Comparison of ENCODE assay signal across 8 cellular contexts in genomic region chr3:31077021-31077601, GRCh38.
A peak's percentile ranks its signal among the peaks of the same experiment; 100 is the strongest.
DNase-seq lines count a peak whose midpoint lies in the region; ATAC-seq and TF ChIP-seq lines count a peak whose summit lies in the region.

No MANE protein-coding gene starts in this region.

- no peaks in the 10 kb centered on the region for H3K27me3 ChIP-seq in AG04450 (ENCODE audit: control insufficient read depth, insufficient read depth, low read length)

- H3K4me3 ChIP-seq in AG04450 (ENCODE audit: low read depth, low read length): no peak overlapping the region

- POLR2A ChIA-PET in AG04450 (lab: Yijun Ruan, JAX): interaction anchor here (0.8 kb wide), 1 partner anchor 455 kb away, joined by 3 read pairs; the partner anchor contains the start of gene STT3B

- no peak for TF ChIP-seq CTCF in AG04450 (IDR thresholded peaks at IDR 0.05; ENCODE audit: low read depth, low read length)

- H3K27ac ChIP-seq in AG04450 (ENCODE audit: low read depth, low read length): peak overlapping the region; percentile 66

- CTCF ChIA-PET in AG04450 (lab: Charles Lee): interaction anchor here (0.6 to 0.8 kb wide), 3 partner anchors 19 to 906 kb away, joined by 3 read pairs; no protein-coding TSS in a partner anchor

- peaks cover 4% of the 10 kb centered on the region; the same call in 1 of the 2 replicates for H3K9me3 ChIP-seq in AG04450 (ENCODE audit: control insufficient read depth, insufficient read depth, low read length)

- intact Hi-C loops in sciatic nerve (cut with DNase I): no loop called here

- ATAC-seq in HG02885 (IDR thresholded peaks at IDR 0.05; ENCODE audit: poor library complexity, unreplicated experiment): peak; percentile 66
- ATAC-seq in sciatic nerve: no peak

- DNase-seq in AG04450 (ENCODE audit: low read depth, low spot score): peak; percentile 72
- DNase-seq in activated CD4-positive, alpha-beta T cell treated with anti-CD3 and anti-CD28 coated beads, Interleukin-2, amount 50 U/mL, for 48 hours: peak; percentile 40 to 61
- peak; percentile 32 for DNase-seq in hepatic stellate cell (ENCODE audit: low spot score)
- no peak for DNase-seq in SHP77 (lab: John Stamatoyannopoulos, UW)
- no peak for DNase-seq in epidermal melanocyte (ENCODE audit: insufficient read length, low spot score)
- DNase-seq in sciatic nerve (ENCODE audit: low spot score): no peak
- DNase-seq in NCI-H2081 (lab: John Stamatoyannopoulos, UW): no peak

Comparison
In these comparisons a context has a peak if more than half of its experiments do, and no peak if none do; other contexts are left out.
1. DNase-seq: peak in AG04450 (single experiment), activated CD4-positive, alpha-beta T cell treated with anti-CD3 and anti-CD28 coated beads, Interleukin-2, amount 50 U/mL, for 48 hours (2 of 2) and hepatic stellate cell (single experiment); none in SHP77 (0 of 2), epidermal melanocyte (single experiment), sciatic nerve (single experiment) and NCI-H2081 (0 of 2).